Comparison of ENCODE assay signal across 1 cellular context in genomic region chr4:138242076-138242829, GRCh38.
TF ChIP-seq lines count a peak whose summit lies in the region.

Gene SLC7A11, minus strand, starts transcription at chr4:138242349. Its CDS starts 280 bp downstream, at chr4:138242069.

TF ChIP-seq in HepG2, 621 proteins besides CTCF, POLR2A, EP300 and RAD21 (continued from another document and continues in another):
- TF ChIP-seq CREBL2 (CRISPR knock-in tag; IDR thresholded peaks at IDR 0.05; ENCODE audit: borderline replicate concordance) (no peak), MBNL3 (CRISPR knock-in tag; conservative IDR thresholded peaks at IDR 0.05) (no peak), ZNF510 (CRISPR knock-in tag; IDR thresholded peaks at IDR 0.05; ENCODE audit: low read depth) (no peak), ZNF562 (CRISPR knock-in tag; IDR thresholded peaks at IDR 0.05; ENCODE audit: borderline replicate concordance) (no peak), CREB3 (CRISPR knock-in tag; IDR thresholded peaks at IDR 0.05) (no peak), RARA (CRISPR knock-in tag; IDR thresholded peaks at IDR 0.05) (peak; percentile 35; the same call in 1 of the 2 replicates), HNRNPL (IDR thresholded peaks at IDR 0.05; ENCODE audit: low read depth, low read length) (no peak), HIC2 (CRISPR knock-in tag; IDR thresholded peaks at IDR 0.05; ENCODE audit: low read depth) (no peak), HOXA7 (CRISPR knock-in tag; IDR thresholded peaks at IDR 0.05) (no peak), ZNF605 (CRISPR knock-in tag; IDR thresholded peaks at IDR 0.05) (peak; percentile 73), TP53 (CRISPR knock-in tag; conservative IDR thresholded peaks at IDR 0.05) (no peak), BORCS8-MEF2B (CRISPR knock-in tag; IDR thresholded peaks at IDR 0.05) (no peak), TCF12 (IDR thresholded peaks at IDR 0.05) (no peak), TCF12 (CRISPR knock-in tag; IDR thresholded peaks at IDR 0.05) (no peak), ZNF816 (CRISPR knock-in tag; IDR thresholded peaks at IDR 0.05; ENCODE audit: borderline replicate concordance) (no peak), PHF21A (CRISPR knock-in tag; IDR thresholded peaks at IDR 0.05) (peak; percentile 73), SP140L (CRISPR knock-in tag; IDR thresholded peaks at IDR 0.05; ENCODE audit: borderline replicate concordance) (no peak), TSC22D2 (CRISPR knock-in tag; IDR thresholded peaks at IDR 0.05; ENCODE audit: borderline replicate concordance) (no peak), CERS6 (CRISPR knock-in tag; IDR thresholded peaks at IDR 0.05) (no peak), ZFP37 (CRISPR knock-in tag; IDR thresholded peaks at IDR 0.05; ENCODE audit: borderline replicate concordance) (peak; percentile 64; the same call in 1 of the 2 replicates), ZNF382 (CRISPR knock-in tag; IDR thresholded peaks at IDR 0.05; ENCODE audit: borderline replicate concordance) (no peak), FOXK2 (IDR thresholded peaks at IDR 0.05) (peak; percentile 74), SIX1 (CRISPR knock-in tag; IDR thresholded peaks at IDR 0.05; ENCODE audit: borderline replicate concordance) (peak; percentile 41), ZNF550 (CRISPR knock-in tag; IDR thresholded peaks at IDR 0.05; ENCODE audit: borderline replicate concordance) (no peak), HOMEZ (CRISPR knock-in tag; IDR thresholded peaks at IDR 0.05; ENCODE audit: low read depth) (peak; percentile 93), FOXA3 (CRISPR knock-in tag; IDR thresholded peaks at IDR 0.05) (peak; percentile 68; the same call in 1 of the 2 replicates), ZNF782 (CRISPR knock-in tag; IDR thresholded peaks at IDR 0.05; ENCODE audit: borderline replicate concordance) (no peak), KIAA2018 (CRISPR knock-in tag; IDR thresholded peaks at IDR 0.05; ENCODE audit: borderline replicate concordance) (no peak), ARID2 (CRISPR knock-in tag; IDR thresholded peaks at IDR 0.05; ENCODE audit: borderline replicate concordance) (peak; percentile 85; the same call in 1 of the 2 replicates), JUND (CRISPR knock-in tag; IDR thresholded peaks at IDR 0.05) (no peak), ASH2L (IDR thresholded peaks at IDR 0.05; ENCODE audit: insufficient read length, low read depth, low read length) (peak; percentile 18), MNT (IDR thresholded peaks at IDR 0.05) (peak; percentile 86), KDM5A (IDR thresholded peaks at IDR 0.05; ENCODE audit: borderline replicate concordance, low read length) (no peak; the same call in 1 of the 2 replicates), ZBTB44 (CRISPR knock-in tag; IDR thresholded peaks at IDR 0.05) (no peak), U2AF2 (IDR thresholded peaks at IDR 0.05; ENCODE audit: low read depth, low read length) (no peak), NR2F6 (IDR thresholded peaks at IDR 0.05) (no peak), NR2F6 (CRISPR knock-in tag; IDR thresholded peaks at IDR 0.05) (no peak; the same call in 1 of the 2 replicates), ZNF337 (CRISPR knock-in tag; IDR thresholded peaks at IDR 0.05; ENCODE audit: borderline replicate concordance, low read depth) (no peak), SMARCE1 (IDR thresholded peaks at IDR 0.05; ENCODE audit: borderline replicate concordance) (no peak), RFX1 (IDR thresholded peaks at IDR 0.05) (no peak), NKX3-1 (CRISPR knock-in tag; IDR thresholded peaks at IDR 0.05) (no peak), SOX13 (IDR thresholded peaks at IDR 0.05) (peak; percentile 58; the same call in 1 of the 2 replicates), SOX13 (CRISPR knock-in tag; conservative IDR thresholded peaks at IDR 0.05 in 1 of 2, IDR thresholded peaks at IDR 0.05 in 1 of 2) (peak in 1 of 2 experiments; percentile 88; a peak in 2 of 4 replicates), TRAFD1 (CRISPR knock-in tag; IDR thresholded peaks at IDR 0.05; ENCODE audit: borderline replicate concordance) (no peak), MXD3 (CRISPR knock-in tag; IDR thresholded peaks at IDR 0.05) (no peak), HDAC2 (CRISPR knock-in tag; IDR thresholded peaks at IDR 0.05) (0 out of 2 replicates have a peak, but pooled peaks have one; percentile 66), POGZ (CRISPR knock-in tag; IDR thresholded peaks at IDR 0.05) (peak; percentile 80), REXO4 (CRISPR knock-in tag; IDR thresholded peaks at IDR 0.05; ENCODE audit: borderline replicate concordance) (no peak), EHMT2 (IDR thresholded peaks at IDR 0.05; ENCODE audit: borderline replicate concordance, low read depth, low read length) (no peak)
